20 cellular contexts compared by ENCODE assay signal in the genomic region with DNA sequence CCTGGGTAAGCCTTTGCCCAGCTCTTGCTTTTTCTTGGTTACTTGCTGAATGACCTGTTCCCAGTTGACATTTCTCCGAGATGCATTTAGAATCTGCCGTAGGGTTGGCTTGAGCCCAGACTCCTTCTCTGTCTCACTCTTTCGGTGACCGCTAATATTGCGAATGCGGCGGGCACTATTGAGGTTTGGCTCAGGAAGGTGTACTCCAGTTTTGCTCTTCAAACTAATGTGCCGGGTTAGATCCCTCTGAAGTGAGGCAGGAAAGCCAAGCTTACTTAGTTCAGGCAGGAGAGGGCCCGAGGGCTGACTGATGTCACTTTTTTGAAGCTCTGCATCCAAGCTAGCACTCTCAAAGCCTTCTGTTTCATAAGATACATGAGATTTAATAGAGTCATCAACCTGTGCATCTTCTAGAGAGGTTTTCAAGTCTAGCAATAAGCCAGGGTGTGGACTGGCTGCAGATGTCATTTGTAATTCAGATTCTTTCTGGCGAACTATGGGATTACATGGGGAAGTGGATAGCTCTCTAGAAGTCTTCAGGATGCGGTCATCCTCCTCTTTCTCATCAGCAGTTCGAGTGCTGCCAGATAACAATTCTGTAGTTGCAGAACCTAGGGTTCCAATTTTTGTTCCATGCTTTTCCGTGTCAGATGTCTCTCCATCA. TPM values are rescaled to one million over a fixed set of nuclear protein-coding genes. Genes with fewer than 3 reads are reported as not detected.
DNase-seq lines count a peak whose midpoint lies in the region; ATAC-seq and TF ChIP-seq lines count a peak whose summit lies in the region.
"Had no signal": no experiment of that assay in that cellular context is flagged by ENCODE, and none has a peak within 500 bp of the region (broad histone marks: within the 10 kb centered on the region; RNA-seq: fewer than 3 reads in every experiment).

No MANE protein-coding gene starts in this region.

- intact Hi-C loops in heart left ventricle (cut with DNase I) = loop anchor here in 1 of 10 donors (10.0 kb wide), 1 partner anchor 175 kb away; the partner anchor contains the start of genes GANC and TMEM87A
- intact Hi-C loops in left lung (cut with DNase I) = no loop called here

- DNase-seq in CD4-positive, CD25-positive, alpha-beta regulatory T cell = no peak
- DNase-seq in heart left ventricle = peak in 2 of 5 donors; percentile 30 to 32
- DNase-seq in left lung = peak in 1 of 2 donors; percentile 35
- no peak for DNase-seq in NCI-H226
- no peak for DNase-seq in KBM-7
- DNase-seq: 8988T, ACHN, BE2C, GOT3, KG1, MG63, NCI-H2029 treated with DMSO at 0.1 percent for 48 hours, NCI-H69, Peyer's patch, SK-N-SH had no signal

- in situ Hi-C loops in KBM-7 (cut with MboI; ENCODE audit: low pct_unique_long_range_greater_than_20kb, low sequenced_read_pairs) = no loop called here

- H3K27ac ChIP-seq in CD4-positive, CD25-positive, alpha-beta regulatory T cell (ENCODE audit: insufficient read depth, low read length, poor library complexity, severe bottlenecking) = no peak overlapping the region
- H3K27ac ChIP-seq in heart left ventricle (peak overlapping the region in 8 of 12 donors; percentile 8 to 72 (median 50)), left lung (peak overlapping the region; percentile 28 to 37)
- H3K27ac ChIP-seq: Peyer's patch had no signal

- H3K27me3 ChIP-seq in CD4-positive, CD25-positive, alpha-beta regulatory T cell (ENCODE audit: control insufficient read depth, insufficient read depth, low read length) = no peaks in the 10 kb centered on the region
- H3K27me3 ChIP-seq in heart left ventricle (no peaks in the 10 kb centered on the region), left lung (no peaks in the 10 kb centered on the region)
- H3K27me3 ChIP-seq: BE2C, MG63, Peyer's patch had no signal

- H3K36me3 Mint-ChIP-seq in CD4-positive, CD25-positive, alpha-beta regulatory T cell = peaks cover 53% of the 10 kb centered on the region
- H3K36me3 Mint-ChIP-seq in nephron (ENCODE audit: low read depth) = peaks cover 74% of the 10 kb centered on the region

- H3K9me3 ChIP-seq in CD4-positive, CD25-positive, alpha-beta regulatory T cell (ENCODE audit: control insufficient read depth in 2 of 2, low read length in 2 of 2) = no peaks in the 10 kb centered on the region
- no peaks in the 10 kb centered on the region for H3K9me3 ChIP-seq in heart left ventricle
- H3K9me3 ChIP-seq in left lung = no peaks in the 10 kb centered on the region
- H3K9me3 ChIP-seq: BE2C, HAP-1, MG63, Peyer's patch, SK-N-SH had no signal

- no peaks in the 10 kb centered on the region for H3K4me1 Mint-ChIP-seq in CD4-positive, CD25-positive, alpha-beta regulatory T cell
- peaks cover 46% of the 10 kb centered on the region for H3K4me1 Mint-ChIP-seq in nephron
- H3K4me1 Mint-ChIP-seq: CD14-positive monocyte had no signal

- no peaks in the 10 kb centered on the region for H3K4me1 ChIP-seq in CD4-positive, CD25-positive, alpha-beta regulatory T cell (ENCODE audit: control insufficient read depth, insufficient read depth, low read length, poor library complexity, severe bottlenecking)
- peaks cover 0 to 42% (median 8%) of the 10 kb centered on the region in 12 donors for H3K4me1 ChIP-seq in heart left ventricle
- H3K4me1 ChIP-seq in left lung = peaks cover 0 to 9% of the 10 kb centered on the region in 2 donors
- H3K4me1 ChIP-seq: BE2C, HAP-1, Peyer's patch had no signal

- H3K36me3 ChIP-seq in CD4-positive, CD25-positive, alpha-beta regulatory T cell (ENCODE audit: control insufficient read depth, insufficient read depth, low read length) = peaks cover 69% of the 10 kb centered on the region
- H3K36me3 ChIP-seq in heart left ventricle = peaks cover 0 to 94% (median 88%) of the 10 kb centered on the region in 9 donors
- peaks cover 1 to 89% of the 10 kb centered on the region in 2 donors for H3K36me3 ChIP-seq in left lung

- peak overlapping the region in 2 of 3 donors; percentile 7 to 74 for H3K27ac Mint-ChIP-seq in CD4-positive, CD25-positive, alpha-beta regulatory T cell
- no peak overlapping the region for H3K27ac Mint-ChIP-seq in nephron
- H3K27ac Mint-ChIP-seq: CD14-positive monocyte had no signal

- no peak overlapping the region for H3K4me3 ChIP-seq in CD4-positive, CD25-positive, alpha-beta regulatory T cell (ENCODE audit: low read depth, low read length)
- H3K4me3 ChIP-seq in heart left ventricle (peak overlapping the region in 9 of 12 donors; percentile 10 to 53 (median 37)), left lung (no peak overlapping the region)
- H3K4me3 ChIP-seq: HAP-1, MG63, Peyer's patch had no signal

- TF ChIP-seq POLR2A in heart left ventricle (IDR thresholded peaks at IDR 0.05) = no peak

- no peak for ATAC-seq in CD4-positive, CD25-positive, alpha-beta regulatory T cell (ENCODE audit: low read depth in 2 of 2)
- ATAC-seq in heart left ventricle = peak in 3 of 4 donors; percentile 50 to 68 (median 62)
- peak; percentile 80 for ATAC-seq in left lung
- ATAC-seq in esophagus mucosa = no peak
- no peak for ATAC-seq in GM19023 (IDR thresholded peaks at IDR 0.05; ENCODE audit: unreplicated experiment)

- TF ChIP-seq CTCF in heart left ventricle (IDR thresholded peaks at IDR 0.05) (no peak), left lung (IDR thresholded peaks at IDR 0.05) (no peak), nephron (IDR thresholded peaks at IDR 0.05; ENCODE audit: unreplicated experiment in 3 of 3) (no peak)

- WGBS in heart left ventricle, 4 donors = 58 to 74% (median 67%) methylated on average over 13 of the region's 13 CpGs

- no peak overlapping the region for H3K4me3 Mint-ChIP-seq in CD4-positive, CD25-positive, alpha-beta regulatory T cell
- peak overlapping the region in 2 of 3 experiments; percentile 69 to 77 for H3K4me3 Mint-ChIP-seq in nephron
- H3K4me3 Mint-ChIP-seq: CD14-positive monocyte had no signal

- no peaks in the 10 kb centered on the region for H3K27me3 Mint-ChIP-seq in CD4-positive, CD25-positive, alpha-beta regulatory T cell
- H3K27me3 Mint-ChIP-seq in nephron (ENCODE audit: low read depth) = no peaks in the 10 kb centered on the region

- H3K9me3 Mint-ChIP-seq in CD4-positive, CD25-positive, alpha-beta regulatory T cell = no peaks in the 10 kb centered on the region
- peaks cover 14% of the 10 kb centered on the region for H3K9me3 Mint-ChIP-seq in nephron
- H3K9me3 Mint-ChIP-seq: CD14-positive monocyte had no signal

RNA-seq across cellular contexts. Expression of gene ZNF106, which starts 41.0 kb away (rescaled TPM):
- 47.5 TPM for total RNA-seq in CD4-positive, CD25-positive, alpha-beta regulatory T cell
- polyA plus RNA-seq in CD4-positive, CD25-positive, alpha-beta regulatory T cell = 10 to 100 TPM; 31.0 to 36.5 (median 34.6) TPM
- total RNA-seq in heart left ventricle (100 to 1,000 TPM; 335 to 999 (median 717) TPM), left lung (100 to 1,000 TPM in 1 of 2 donors, 10 to 100 TPM in 1; 93.1 to 106 TPM), esophagus mucosa (23.0 TPM)
- 100 to 1,000 TPM; 135 to 196 TPM for polyA plus RNA-seq in heart left ventricle

RNA-seq across cellular contexts. Expression of gene SNAP23, which starts 45.5 kb away (rescaled TPM):
- 54.0 TPM for total RNA-seq in CD4-positive, CD25-positive, alpha-beta regulatory T cell
- polyA plus RNA-seq in CD4-positive, CD25-positive, alpha-beta regulatory T cell = 10 to 100 TPM; 67.2 to 86.5 (median 75.8) TPM
- total RNA-seq in heart left ventricle (10 to 100 TPM; 29.9 to 74.8 (median 43.3) TPM), left lung (10 to 100 TPM; 89.9 to 96.3 TPM), esophagus mucosa (34.4 TPM)
- 10 to 100 TPM; 28.6 to 37.6 TPM for polyA plus RNA-seq in heart left ventricle

Comparison
In these comparisons a context has a peak if more than half of its experiments do, and no peak if none do; other contexts are left out.
1. ATAC-seq: peak in heart left ventricle (3 of 4) and left lung (single experiment); none in CD4-positive, CD25-positive, alpha-beta regulatory T cell (0 of 2), esophagus mucosa (single experiment) and GM19023 (single experiment).
2. H3K4me3 ChIP-seq: peak in heart left ventricle (9 of 12); none in CD4-positive, CD25-positive, alpha-beta regulatory T cell (single experiment) and left lung (0 of 2).
3. H3K27ac Mint-ChIP-seq: peak in CD4-positive, CD25-positive, alpha-beta regulatory T cell (2 of 3); none in nephron (0 of 3).
4. H3K4me3 Mint-ChIP-seq: peak in nephron (2 of 3); none in CD4-positive, CD25-positive, alpha-beta regulatory T cell (0 of 4).